Comparison of ENCODE assay signal across 8 cellular contexts in the genomic region with DNA sequence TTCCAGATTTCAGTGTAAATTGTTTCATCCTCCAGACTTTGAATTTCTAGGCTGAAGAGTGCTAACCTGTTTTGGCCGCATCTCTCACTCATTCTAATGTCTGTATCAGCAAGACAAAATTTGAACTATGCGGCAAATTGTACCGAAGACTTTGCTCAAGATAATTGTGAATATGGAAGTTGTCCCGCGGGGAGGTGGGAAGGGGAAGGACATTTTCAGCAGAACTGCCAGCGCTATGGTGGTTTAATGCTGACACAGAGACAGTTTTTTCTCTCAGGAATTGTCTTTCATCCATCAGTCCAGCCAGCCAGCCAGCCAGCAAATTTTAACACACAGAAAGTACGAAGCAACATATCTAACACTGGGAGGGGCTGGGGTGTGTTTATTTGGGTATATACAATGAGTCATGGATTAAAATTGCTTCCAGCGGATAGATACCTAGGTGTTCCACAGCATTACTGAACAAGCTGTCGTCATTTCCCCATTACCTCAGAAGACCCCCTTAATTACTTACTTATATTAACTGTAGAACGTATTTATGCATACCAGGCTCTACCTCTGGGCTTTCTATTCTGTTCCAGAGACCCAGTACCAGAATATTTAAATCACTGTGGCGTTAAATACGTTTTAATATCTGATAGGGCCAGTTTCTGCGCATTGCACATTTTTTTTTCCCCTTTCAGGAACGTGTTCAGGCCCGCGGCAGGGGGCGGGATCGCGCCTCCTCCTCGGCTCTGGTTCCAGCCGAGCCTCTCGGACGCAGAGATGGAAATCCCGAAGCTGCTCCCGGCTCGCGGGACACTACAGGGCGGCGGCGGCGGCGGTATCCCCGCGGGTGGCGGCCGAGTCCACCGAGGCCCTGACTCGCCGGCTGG. TPM values are rescaled to one million over a fixed set of nuclear protein-coding genes. Genes with fewer than 3 reads are reported as not detected.
A peak's percentile ranks its signal among the peaks of the same experiment; 100 is the strongest.
DNase-seq lines count a peak whose midpoint lies in the region; ATAC-seq and TF ChIP-seq lines count a peak whose summit lies in the region.
"Not testable (repeated sequence)": the region's sequence is repeated elsewhere in the genome, so short reads cannot be mapped to it uniquely, and the experiment has no call there.

A gene (plus strand): TSS at position 728 of the 875 bp plus-strand sequence. CDS start 38 bp downstream, at position 766.

- TF ChIP-seq CTCF in VCaP (conservative IDR thresholded peaks at IDR 0.05); colonic mucosa (IDR thresholded peaks at IDR 0.05); psoas muscle (IDR thresholded peaks at IDR 0.05): not testable (repeated sequence)

- H3K27ac ChIP-seq in VCaP (peak within 1 kb of the TSS; percentile 82), colonic mucosa (peak within 1 kb of the TSS; percentile 89), psoas muscle (peak within 1 kb of the TSS; percentile 89)
- H3K27ac ChIP-seq in iPS-20b (ENCODE audit: low read length): not testable (repeated sequence)

- H3K36me3 ChIP-seq in MG63; colonic mucosa; iPS-20b (ENCODE audit: insufficient read depth, low read depth, low read length); psoas muscle (ENCODE audit: insufficient read depth in 1 of 2, low read depth in 1 of 2): not testable (repeated sequence)

- H3K9ac ChIP-seq in colonic mucosa (ENCODE audit: low read depth in 2 of 2, low read length in 2 of 2) (peak within 1 kb of the TSS; percentile 51 to 73), iPS-20b (ENCODE audit: low read depth, low read length) (peak within 1 kb of the TSS; percentile 75; the same call in 1 of the 2 replicates)

- not testable (repeated sequence) for H3K9me3 ChIP-seq in MG63; colonic mucosa; iPS-20b (ENCODE audit: insufficient read depth, low read depth, low read length); psoas muscle

- peak; percentile 16 for DNase-seq in AG08396 (ENCODE audit: low spot score)
- peak; percentile 40 for DNase-seq in MG63
- peak; percentile 41 for DNase-seq in colonic mucosa
- not testable (repeated sequence) for DNase-seq in psoas muscle

- H3K4me3 ChIP-seq in MG63: peak within 1 kb of the TSS; percentile 53
- H3K4me3 ChIP-seq in colonic mucosa: peak within 1 kb of the TSS; percentile 37
- H3K4me3 ChIP-seq in iPS-20b (ENCODE audit: low read length): peak within 1 kb of the TSS; percentile 71
- peak within 1 kb of the TSS; percentile 72 for H3K4me3 ChIP-seq in psoas muscle

- not testable (repeated sequence) for H3K4me1 ChIP-seq in colonic mucosa; iPS-20b (ENCODE audit: insufficient read depth, low read length)
- H3K4me1 ChIP-seq in psoas muscle: peaks cover 12% of the 10 kb centered on the region

- intact Hi-C loops in colonic mucosa (cut with DNase I): not testable (repeated sequence)
- intact Hi-C loops in psoas muscle (cut with DNase I): loop anchor here in 1 of 2 donors (10.0 kb wide), 1 partner anchor 313 kb away; no protein-coding TSS in a partner anchor

- H3K27me3 ChIP-seq in MG63; colonic mucosa; iPS-20b (ENCODE audit: insufficient read depth, low read length); psoas muscle (ENCODE audit: insufficient read depth in 3 of 3, low read length in 2 of 3): not testable (repeated sequence)

- ATAC-seq in GM18907 (IDR thresholded peaks at IDR 0.05; ENCODE audit: unreplicated experiment): peak; percentile 54
- peak; percentile 37 for ATAC-seq in HG02870 (IDR thresholded peaks at IDR 0.05; ENCODE audit: unreplicated experiment)
- ATAC-seq in psoas muscle: peak in 3 of 4 donors; percentile 53 to 72 (median 59)

- 3 to 24% (median 5%) methylated on average over 13 to 15 of the region's 39 CpGs for WGBS in psoas muscle, 3 donors

RNA-seq across cellular contexts. Expression of the gene that starts here (rescaled TPM):
- total RNA-seq in MG63 (2014; rRNA removed; shearing (Covaris generic); ENCODE audit: low replicate concordance): 3.7 and 3.9 TPM in 2 replicates
- total RNA-seq in colonic mucosa (1 to 10 TPM; 5.1 to 7.9 TPM), psoas muscle (1 to 10 TPM; 4.8 to 8.2 (median 6.2) TPM)
- 1 to 10 TPM; 1.7 to 3.2 (median 2.0) TPM for polyA plus RNA-seq in psoas muscle
